In genomic region chr1:247415423-247416361, GRCh38 we compare ENCODE assay signal across 8 cellular contexts. TPM values are rescaled to one million over a fixed set of nuclear protein-coding genes. Genes with fewer than 3 reads are reported as not detected.
DNase-seq lines count a peak whose midpoint lies in the region; ATAC-seq and TF ChIP-seq lines count a peak whose summit lies in the region.

NLRP3 (plus strand) TSS chr1:247416173; CDS start chr1:247418801, 2,628 bp downstream.

- peaks cover 6% of the 10 kb centered on the region for H3K27me3 Mint-ChIP-seq in GM23338 (ENCODE audit: insufficient read depth, low read depth, poor library complexity)
- peaks cover 21% of the 10 kb centered on the region for H3K27me3 Mint-ChIP-seq in activated naive CD4-positive, alpha-beta T cell treated with anti-CD3 and anti-CD28 coated beads, Interleukin-2, amount 10 ng/mL, durations not matched to agents 7 days and 5 days

- H3F3A ChIP-seq in GM23338 (replicated peaks; ENCODE audit: low read depth), result no peaks in the 10 kb centered on the region

- no peak within 1 kb of the TSS for H3K4me2 ChIP-seq in GM23338

- peak; percentile 57 for ATAC-seq in GM23338
- no peak for ATAC-seq in HG02763 (IDR thresholded peaks at IDR 0.05; ENCODE audit: unreplicated experiment)

- H3K27me3 ChIP-seq in GM23338 (ENCODE audit: insufficient read depth), result no peaks in the 10 kb centered on the region

- no peak for TF ChIP-seq CTCF in GM23338 (conservative IDR thresholded peaks at IDR 0.05; ENCODE audit: low read depth in 2 of 2)

- H3K79me2 ChIP-seq in GM23338 (replicated peaks; ENCODE audit: insufficient read depth), result no peaks in the 10 kb centered on the region

- DNase-seq in AG08396 (ENCODE audit: low spot score), result peak; percentile 16
- peak; percentile 20 for DNase-seq in GM23338 (ENCODE audit: low spot score)
- peak; percentile 75 for DNase-seq in RPMI7951 (ENCODE audit: low read depth)
- peak; percentile 61 for DNase-seq in activated naive CD4-positive, alpha-beta T cell treated with anti-CD3 and anti-CD28 coated beads, Interleukin-2, amount 10 ng/mL, durations not matched to agents 7 days and 5 days
- peak; percentile 92 for DNase-seq in kidney tubule cell (ENCODE audit: low spot score)
- DNase-seq in superior temporal gyrus (ENCODE audit: extremely low spot score), result peak; percentile 27
- no peak for DNase-seq in RKO (ENCODE audit: low spot score)

- H3K4me3 Mint-ChIP-seq in GM23338, result no peak within 1 kb of the TSS
- H3K4me3 Mint-ChIP-seq in activated naive CD4-positive, alpha-beta T cell treated with anti-CD3 and anti-CD28 coated beads, Interleukin-2, amount 10 ng/mL, durations not matched to agents 7 days and 5 days, result peak within 1 kb of the TSS; percentile 82

- CTCF ChIA-PET in activated naive CD4-positive, alpha-beta T cell treated with anti-CD3 and anti-CD28 coated beads, Interleukin-2, amount 10 ng/mL, durations not matched to agents 7 days and 5 days (lab: Charles Lee), result interaction anchor here (2.6 kb wide), 1 partner anchor 26 kb away, joined by 12 read pairs; no protein-coding TSS in a partner anchor

- H3K9me3 Mint-ChIP-seq in GM23338, result no peaks in the 10 kb centered on the region; the same call in 2 of the 3 replicates
- no peaks in the 10 kb centered on the region for H3K9me3 Mint-ChIP-seq in activated naive CD4-positive, alpha-beta T cell treated with anti-CD3 and anti-CD28 coated beads, Interleukin-2, amount 10 ng/mL, durations not matched to agents 7 days and 5 days

- H3K4me1 Mint-ChIP-seq in GM23338, result no peaks in the 10 kb centered on the region
- H3K4me1 Mint-ChIP-seq in activated naive CD4-positive, alpha-beta T cell treated with anti-CD3 and anti-CD28 coated beads, Interleukin-2, amount 10 ng/mL, durations not matched to agents 7 days and 5 days, result peaks cover 68% of the 10 kb centered on the region

- peaks cover 5% of the 10 kb centered on the region; the same call in 1 of the 2 replicates for H3K9me2 ChIP-seq in GM23338 (ENCODE audit: insufficient read depth)

- no peak within 1 kb of the TSS for H3K27ac Mint-ChIP-seq in GM23338
- peak within 1 kb of the TSS; percentile 82 for H3K27ac Mint-ChIP-seq in activated naive CD4-positive, alpha-beta T cell treated with anti-CD3 and anti-CD28 coated beads, Interleukin-2, amount 10 ng/mL, durations not matched to agents 7 days and 5 days

- no peaks in the 10 kb centered on the region for H3K36me3 ChIP-seq in GM23338 (ENCODE audit: insufficient read depth)

- no peaks in the 10 kb centered on the region for H3K4me1 ChIP-seq in GM23338 (ENCODE audit: insufficient read depth)

- H2AFZ ChIP-seq in GM23338, result peak within 1 kb of the TSS; percentile 83

- H3K27ac ChIP-seq in GM23338 (ENCODE audit: low read depth), result no peak within 1 kb of the TSS

- no peaks in the 10 kb centered on the region for H3K36me3 Mint-ChIP-seq in GM23338 (ENCODE audit: low read depth)
- H3K36me3 Mint-ChIP-seq in activated naive CD4-positive, alpha-beta T cell treated with anti-CD3 and anti-CD28 coated beads, Interleukin-2, amount 10 ng/mL, durations not matched to agents 7 days and 5 days, result peaks cover 15% of the 10 kb centered on the region

- H3K4me3 ChIP-seq in GM23338, result no peak within 1 kb of the TSS

- no peaks in the 10 kb centered on the region for H4K20me1 ChIP-seq in GM23338 (replicated peaks; ENCODE audit: insufficient read depth)

TF ChIP-seq in GM23338, 12 proteins besides CTCF, POLR2A, EP300 and RAD21:
- TF ChIP-seq EZH2phosphoT487 (IDR thresholded peaks at IDR 0.05; ENCODE audit: unreplicated experiment) (no peak), NANOG (IDR thresholded peaks at IDR 0.05; ENCODE audit: borderline replicate concordance) (no peak), POLR2AphosphoS5 (IDR thresholded peaks at IDR 0.05; ENCODE audit: low read depth) (no peak), ZNF462 (CRISPR knock-in tag; IDR thresholded peaks at IDR 0.05) (no peak), ZNF114 (CRISPR knock-in tag; IDR thresholded peaks at IDR 0.05) (no peak), EZH2 (IDR thresholded peaks at IDR 0.05; ENCODE audit: low read depth, unreplicated experiment) (no peak), ZNF331 (CRISPR knock-in tag; IDR thresholded peaks at IDR 0.05; ENCODE audit: low read depth) (no peak), STAT1 (IDR thresholded peaks at IDR 0.05; ENCODE audit: unreplicated experiment) (no peak)
- TF ChIP-seq, protein P1, sequence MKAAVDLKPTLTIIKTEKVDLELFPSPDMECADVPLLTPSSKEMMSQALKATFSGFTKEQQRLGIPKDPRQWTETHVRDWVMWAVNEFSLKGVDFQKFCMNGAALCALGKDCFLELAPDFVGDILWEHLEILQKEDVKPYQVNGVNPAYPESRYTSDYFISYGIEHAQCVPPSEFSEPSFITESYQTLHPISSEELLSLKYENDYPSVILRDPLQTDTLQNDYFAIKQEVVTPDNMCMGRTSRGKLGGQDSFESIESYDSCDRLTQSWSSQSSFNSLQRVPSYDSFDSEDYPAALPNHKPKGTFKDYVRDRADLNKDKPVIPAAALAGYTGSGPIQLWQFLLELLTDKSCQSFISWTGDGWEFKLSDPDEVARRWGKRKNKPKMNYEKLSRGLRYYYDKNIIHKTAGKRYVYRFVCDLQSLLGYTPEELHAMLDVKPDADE (IDR thresholded peaks at IDR 0.05), result no peak

RNA-seq across cellular contexts. Expression of gene NLRP3, which starts in this region (rescaled TPM):
- total RNA-seq in GM23338 (2014; rRNA removed; shearing (Covaris generic)), result 0.42 TPM in 1 of 2 replicates, not detected in the other
- polyA plus RNA-seq in GM23338 (2016; fragmentation: Nextera tagmentation; extraction: Ambion mirVana), result 0.14 TPM in 1 of 2 replicates, not detected in the other
- total RNA-seq in RPMI7951 (2014; rRNA removed; shearing (Covaris generic)), result 2.1 and 3.1 TPM in 2 replicates

Comparison
In these comparisons a context has a peak if more than half of its experiments do, and no peak if none do; other contexts are left out.
1. Peak in DNase-seq and ATAC-seq in GM23338; RNA of the gene not detected or under 1 TPM.